Comparison of ENCODE assay signal across 20 cellular contexts in the genomic region with DNA sequence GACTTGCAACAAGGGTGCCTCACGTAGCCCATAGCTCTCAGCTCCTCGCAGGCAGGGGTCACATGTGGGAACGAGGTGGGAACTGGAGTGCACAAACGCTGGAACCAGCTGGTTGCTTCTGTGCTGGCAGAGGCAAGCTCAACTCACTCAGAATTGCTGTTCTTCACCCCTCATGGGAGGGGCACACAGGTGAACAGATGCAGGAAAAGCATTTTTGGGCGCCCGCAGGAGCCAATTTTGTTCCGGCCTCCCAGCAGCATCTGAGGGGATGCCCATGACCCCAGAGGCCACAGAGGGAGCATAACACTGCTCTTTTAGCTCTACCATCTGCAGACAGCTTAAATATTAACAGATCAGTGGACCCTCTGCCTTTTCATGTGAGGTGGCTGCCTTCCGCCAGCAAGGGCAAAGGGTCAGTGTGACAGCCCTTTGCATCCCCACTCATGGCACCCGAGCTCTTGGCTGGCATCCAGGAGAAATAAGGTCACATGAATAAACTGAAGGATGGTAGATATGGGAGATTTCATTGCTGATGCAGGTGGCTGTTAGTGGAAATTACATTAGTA.
"Had no signal": no experiment of that assay in that cellular context is flagged by ENCODE, and none has a peak within 500 bp of the region (broad histone marks: within the 10 kb centered on the region; RNA-seq: fewer than 3 reads in every experiment).

No MANE protein-coding gene starts in this region.

- DNase-seq: activated CD4-positive, alpha-beta memory T cell treated with anti-CD3 and anti-CD28 coated beads, Interleukin-2, amount 10 ng/mL, durations not matched to agents 7 days and 5 days; activated CD4-positive, alpha-beta T cell treated with anti-CD3 and anti-CD28 coated beads for 48 hours; activated gamma-delta T cell; activated naive CD4-positive, alpha-beta T cell treated with anti-CD3 and anti-CD28 coated beads, Interleukin-2, amount 50 U/mL, for 16 hours; activated naive CD8-positive, alpha-beta T cell treated with anti-CD3 and anti-CD28 coated beads, Interleukin-2, amount 50 U/mL, for 24 hours; activated T-cell treated with anti-CD3 and anti-CD28 coated beads, Interleukin-2, amount 50 U/mL, for 72 hours; body of pancreas; cortex of kidney; endodermal cell; esophagus squamous epithelium; heart left ventricle; left colon; naive thymus-derived CD4-positive, alpha-beta T cell; psoas muscle; stimulated activated CD4-positive, alpha-beta T cell treated with anti-CD3 and anti-CD28 coated beads, Interleukin-1b, Interleukin-23, amount 100 ng/mL, for 48 hours; substantia nigra; T-helper 17 cell; thyroid gland had no signal

- H3K4me1 ChIP-seq: body of pancreas, esophagus squamous epithelium, heart left ventricle, psoas muscle, right atrium auricular region, thyroid gland had no signal

- H3K27ac ChIP-seq: body of pancreas, cardiac muscle cell, esophagus squamous epithelium, heart left ventricle, psoas muscle, right atrium auricular region, thyroid gland had no signal

- H3K9me3 ChIP-seq: esophagus squamous epithelium, thyroid gland had no signal

- H3K27me3 ChIP-seq: body of pancreas, cardiac muscle cell, esophagus squamous epithelium, heart left ventricle, right atrium auricular region, thyroid gland had no signal

- H3K4me3 ChIP-seq: body of pancreas, cardiac muscle cell, esophagus squamous epithelium, heart left ventricle, psoas muscle, right atrium auricular region, thyroid gland had no signal

- H3K36me3 ChIP-seq: cardiac muscle cell, esophagus squamous epithelium, heart left ventricle, right atrium auricular region, thyroid gland had no signal

- ATAC-seq: activated naive CD8-positive, alpha-beta T cell treated with anti-CD3 and anti-CD28 coated beads, Interleukin-2, amount 50 U/mL, for 24 hours; activated T-cell treated with anti-CD3 and anti-CD28 coated beads, Interleukin-2, amount 50 U/mL, for 72 hours; body of pancreas; heart left ventricle; left colon; naive thymus-derived CD4-positive, alpha-beta T cell; psoas muscle; T-helper 17 cell had no signal
